In genomic region chr13:102610296-102610895, GRCh38 we compare ENCODE assay signal across 22 cellular contexts.
"Had no signal": no experiment of that assay in that cellular context is flagged by ENCODE, and none has a peak within 500 bp of the region (broad histone marks: within the 10 kb centered on the region; RNA-seq: fewer than 3 reads in every experiment).

No MANE protein-coding gene starts in this region.

- H3K4me1 Mint-ChIP-seq: nephron, neural progenitor cell had no signal

- ATAC-seq: effector memory CD8-positive, alpha-beta T cell; left ventricle myocardium superior; lower lobe of right lung; right cardiac atrium had no signal

- H3K4me3 Mint-ChIP-seq: central memory CD8-positive, alpha-beta T cell; effector memory CD8-positive, alpha-beta T cell; immature natural killer cell; nephron; neural progenitor cell had no signal

- DNase-seq: cortex of kidney; effector memory CD8-positive, alpha-beta T cell; erythroblast; esophagus squamous epithelium; foreskin melanocyte; hypothalamus; immature natural killer cell; islet precursor cell; left ventricle myocardium superior; lower lobe of right lung; right cardiac atrium; sigmoid colon; stimulated activated CD4-positive, alpha-beta T cell treated with anti-CD3 and anti-CD28 coated beads, Interleukin-4, amount 100 ng/mL, for 4 hours; substantia nigra; testis; tibial artery; upper lobe of left lung had no signal

- H3K27me3 Mint-ChIP-seq: central memory CD8-positive, alpha-beta T cell; effector memory CD8-positive, alpha-beta T cell had no signal

- H3K9me3 Mint-ChIP-seq: central memory CD8-positive, alpha-beta T cell; effector memory CD8-positive, alpha-beta T cell; immature natural killer cell; nephron; neural progenitor cell had no signal

- H3K27ac Mint-ChIP-seq: effector memory CD8-positive, alpha-beta T cell; nephron; neural progenitor cell had no signal

- FAIRE-seq: endometrium, urothelium cell line had no signal
